15 cellular contexts compared by ENCODE assay signal in genomic region chr7:155979994-155980393, GRCh38.
"Had no signal": no experiment of that assay in that cellular context is flagged by ENCODE, and none has a peak within 500 bp of the region (broad histone marks: within the 10 kb centered on the region; RNA-seq: fewer than 3 reads in every experiment).

No MANE protein-coding gene starts in this region.

- H3K36me3 Mint-ChIP-seq: immature natural killer cell; memory B cell; naive thymus-derived CD8-positive, alpha-beta T cell had no signal

- ATAC-seq: heart right ventricle; naive thymus-derived CD8-positive, alpha-beta T cell had no signal

- H3K9me3 ChIP-seq: ascending aorta, esophagus squamous epithelium, heart right ventricle, neutrophil, upper lobe of left lung had no signal

- H3K4me3 Mint-ChIP-seq: activated CD4-positive, alpha-beta T cell treated with anti-CD3 and anti-CD28 coated beads, Interleukin-2, amount 10 ng/mL, durations not matched to agents 24 days and 14 days; dendritic cell treated with granulocyte-macrophage colony-stimulating factor and Interleukin-4, amounts not matched to agents 40 ng/mL and 50 ng/mL, for 4 days; immature natural killer cell; memory B cell; naive thymus-derived CD8-positive, alpha-beta T cell; stimulated activated naive CD8-positive, alpha-beta T cell treated with anti-CD3 and anti-CD28 coated beads, Interleukin-15, Interleukin-2, amounts not matched to agents 100 ng/mL and 50 ng/mL, for 24 hours; T-helper 1 cell treated with Interleukin-12 subunit alpha and Interleukin-12 subunit beta and Interleukin-4 antibody, amounts not matched to agents 30 μg/mL and 1 μg/mL, for 36 hours had no signal

- H3K4me1 ChIP-seq: ascending aorta, esophagus squamous epithelium, heart right ventricle, upper lobe of left lung had no signal

- H3K27ac Mint-ChIP-seq: activated CD4-positive, alpha-beta T cell treated with anti-CD3 and anti-CD28 coated beads, Interleukin-2, amount 10 ng/mL, durations not matched to agents 24 days and 14 days; activated T-helper 2 cell treated with anti-CD3 and anti-CD28 coated beads, Interferon-gamma antibody, Interleukin-2, Interleukin-4, amounts not matched to agents 10 μg/mL and 5 μg/mL and 100 μg/mL, durations not matched to agents 14 hours and 24 hours and 36 hours; dendritic cell treated with granulocyte-macrophage colony-stimulating factor and Interleukin-4, amounts not matched to agents 40 ng/mL and 50 ng/mL, for 4 days; immature natural killer cell; memory B cell; naive thymus-derived CD8-positive, alpha-beta T cell; stimulated activated naive CD8-positive, alpha-beta T cell treated with anti-CD3 and anti-CD28 coated beads, Interleukin-15, Interleukin-2, amounts not matched to agents 100 ng/mL and 50 ng/mL, for 24 hours; T-helper 1 cell treated with Interleukin-12 subunit alpha and Interleukin-12 subunit beta and Interleukin-4 antibody, amounts not matched to agents 30 μg/mL and 1 μg/mL, for 36 hours had no signal

- H3K27ac ChIP-seq: ascending aorta, esophagus squamous epithelium, heart right ventricle, neutrophil, upper lobe of left lung had no signal

- H3K27me3 Mint-ChIP-seq: dendritic cell treated with granulocyte-macrophage colony-stimulating factor and Interleukin-4, amounts not matched to agents 40 ng/mL and 50 ng/mL, for 4 days had no signal

- H3K4me1 Mint-ChIP-seq: activated CD4-positive, alpha-beta T cell treated with anti-CD3 and anti-CD28 coated beads, Interleukin-2, amount 10 ng/mL, durations not matched to agents 24 days and 14 days; immature natural killer cell; memory B cell had no signal

- H3K27me3 ChIP-seq: ascending aorta, neutrophil, upper lobe of left lung had no signal

- H3K4me3 ChIP-seq: ascending aorta, esophagus squamous epithelium, heart right ventricle, upper lobe of left lung had no signal

- H3K9me3 Mint-ChIP-seq: activated CD4-positive, alpha-beta T cell treated with anti-CD3 and anti-CD28 coated beads, Interleukin-2, amount 10 ng/mL, durations not matched to agents 24 days and 14 days; activated T-helper 2 cell treated with anti-CD3 and anti-CD28 coated beads, Interferon-gamma antibody, Interleukin-2, Interleukin-4, amounts not matched to agents 10 μg/mL and 5 μg/mL and 100 μg/mL, durations not matched to agents 14 hours and 24 hours and 36 hours; dendritic cell treated with granulocyte-macrophage colony-stimulating factor and Interleukin-4, amounts not matched to agents 40 ng/mL and 50 ng/mL, for 4 days; immature natural killer cell; naive thymus-derived CD8-positive, alpha-beta T cell; stimulated activated naive CD8-positive, alpha-beta T cell treated with anti-CD3 and anti-CD28 coated beads, Interleukin-15, Interleukin-2, amounts not matched to agents 100 ng/mL and 50 ng/mL, for 24 hours; T-helper 1 cell treated with Interleukin-12 subunit alpha and Interleukin-12 subunit beta and Interleukin-4 antibody, amounts not matched to agents 30 μg/mL and 1 μg/mL, for 36 hours had no signal

- DNase-seq: activated CD4-positive, alpha-beta T cell treated with anti-CD3 and anti-CD28 coated beads, Interleukin-2, amount 10 ng/mL, durations not matched to agents 24 days and 14 days; effector memory CD4-positive, alpha-beta T cell; esophagus squamous epithelium; heart right ventricle; immature natural killer cell; stimulated activated CD4-positive, alpha-beta T cell treated with anti-CD3 and anti-CD28 coated beads, Interleukin-2, amount 100 ng/mL, for 24 hours had no signal

- H3K36me3 ChIP-seq: ascending aorta, esophagus squamous epithelium, heart right ventricle, neutrophil, upper lobe of left lung had no signal
